ENCODE assay signal across 8 cellular contexts in the genomic region with DNA sequence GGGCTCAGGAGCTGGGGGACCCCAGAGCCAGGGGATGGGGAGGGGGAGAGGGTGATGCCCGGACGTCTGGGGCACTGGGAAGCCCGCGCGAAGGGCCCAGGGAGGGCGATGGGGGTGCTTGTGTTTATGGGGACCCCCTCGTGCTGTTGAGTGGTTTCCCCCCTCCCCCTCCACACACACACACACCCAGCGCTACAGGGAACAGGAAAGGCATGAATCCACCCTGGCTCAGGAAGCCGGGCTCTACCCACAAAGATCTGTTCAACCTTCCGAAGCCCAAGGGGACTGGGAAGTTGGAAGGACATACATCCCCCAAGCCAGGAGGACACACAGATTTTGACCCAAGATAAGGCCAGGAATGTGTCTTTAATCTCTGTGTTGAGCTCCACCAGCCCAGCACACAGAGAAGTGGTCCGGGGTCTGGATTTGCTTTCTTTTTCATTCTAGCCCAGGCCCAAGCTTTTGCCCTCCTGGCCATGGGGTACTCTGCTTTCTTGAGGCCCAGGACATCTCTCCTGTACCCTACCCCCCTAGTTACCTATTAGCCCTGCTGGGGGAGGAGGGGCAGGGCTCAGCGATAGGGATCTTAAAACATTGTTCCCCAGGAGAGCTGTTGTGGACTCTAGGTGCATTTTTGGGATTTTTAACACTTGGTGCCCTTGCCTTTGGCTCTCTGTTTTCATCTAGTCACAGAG. TPM values are rescaled to one million over a fixed set of nuclear protein-coding genes. Genes with fewer than 3 reads are reported as not detected.
DNase-seq lines count a peak whose midpoint lies in the region; ATAC-seq lines count a peak whose summit lies in the region.

No MANE protein-coding gene starts in this region.

- peak overlapping the region; percentile 92 for H3K4me3 Mint-ChIP-seq in activated naive CD8-positive, alpha-beta T cell
- H3K4me3 Mint-ChIP-seq in stimulated activated naive B cell treated with anti-CD40 and anti-IgM and Interleukin-4, amounts not matched to agents 10 μg/mL and 1 μg/mL and 100 μg/mL, for 72 hours, result peak overlapping the region; percentile 92 to 94

- peaks cover 67% of the 10 kb centered on the region for H3K4me1 Mint-ChIP-seq in activated naive CD8-positive, alpha-beta T cell (ENCODE audit: low read depth)
- peaks cover 48 to 79% of the 10 kb centered on the region in 2 donors for H3K4me1 Mint-ChIP-seq in stimulated activated naive B cell treated with anti-CD40 and anti-IgM and Interleukin-4, amounts not matched to agents 10 μg/mL and 1 μg/mL and 100 μg/mL, for 72 hours

- H3K4me1 ChIP-seq in BLaER1 (peaks cover 81% of the 10 kb centered on the region), iPS-20b (ENCODE audit: insufficient read depth, low read length) (peaks cover 13% of the 10 kb centered on the region; the same call in 1 of the 2 replicates)

- peaks cover 27% of the 10 kb centered on the region for H4K20me1 ChIP-seq in BLaER1

- peak; percentile 40 for DNase-seq in HT1080 (ENCODE audit: low read depth)
- DNase-seq in stimulated activated naive B cell treated with anti-CD40 and anti-IgM and Interleukin-4, amounts not matched to agents 10 μg/mL and 1 μg/mL and 100 μg/mL, for 72 hours, result no peak
- DNase-seq in COR-L47 (lab: John Stamatoyannopoulos, UW), result no peak
- DNase-seq in NOMO-1 treated with DMSO at 0.1 percent for 48 hours (lab: John Stamatoyannopoulos, UW; ENCODE audit: unreplicated experiment), result no peak

- H3K27ac ChIP-seq in BLaER1 (peak overlapping the region; percentile 98), iPS-20b (ENCODE audit: low read length) (peak overlapping the region; percentile 68)

- H3K27me3 Mint-ChIP-seq in activated naive CD8-positive, alpha-beta T cell, result no peaks in the 10 kb centered on the region
- no peaks in the 10 kb centered on the region for H3K27me3 Mint-ChIP-seq in stimulated activated naive B cell treated with anti-CD40 and anti-IgM and Interleukin-4, amounts not matched to agents 10 μg/mL and 1 μg/mL and 100 μg/mL, for 72 hours

- peaks cover 6% of the 10 kb centered on the region for H3K36me3 Mint-ChIP-seq in activated naive CD8-positive, alpha-beta T cell
- peaks cover 38 to 47% of the 10 kb centered on the region in 2 donors for H3K36me3 Mint-ChIP-seq in stimulated activated naive B cell treated with anti-CD40 and anti-IgM and Interleukin-4, amounts not matched to agents 10 μg/mL and 1 μg/mL and 100 μg/mL, for 72 hours

- H3K36me3 ChIP-seq in BLaER1 (peaks cover 23% of the 10 kb centered on the region), iPS-20b (ENCODE audit: insufficient read depth, low read depth, low read length) (peaks cover 11% of the 10 kb centered on the region)

- no peak for ATAC-seq in stimulated activated naive B cell treated with anti-CD40 and anti-IgM and Interleukin-4, amounts not matched to agents 10 μg/mL and 1 μg/mL and 100 μg/mL, for 72 hours (replicated peaks)
- ATAC-seq in HG02678 (IDR thresholded peaks at IDR 0.05; ENCODE audit: unreplicated experiment), result no peak

- no peaks in the 10 kb centered on the region for H3K27me3 ChIP-seq in BLaER1
- H3K27me3 ChIP-seq in iPS-20b (ENCODE audit: insufficient read depth, low read length), result no peaks in the 10 kb centered on the region

- H3K9me3 Mint-ChIP-seq in activated naive CD8-positive, alpha-beta T cell (ENCODE audit: low read depth), result no peaks in the 10 kb centered on the region
- H3K9me3 Mint-ChIP-seq in stimulated activated naive B cell treated with anti-CD40 and anti-IgM and Interleukin-4, amounts not matched to agents 10 μg/mL and 1 μg/mL and 100 μg/mL, for 72 hours, result no peaks in the 10 kb centered on the region

- peak overlapping the region; percentile 99 for H3K27ac Mint-ChIP-seq in activated naive CD8-positive, alpha-beta T cell
- H3K27ac Mint-ChIP-seq in stimulated activated naive B cell treated with anti-CD40 and anti-IgM and Interleukin-4, amounts not matched to agents 10 μg/mL and 1 μg/mL and 100 μg/mL, for 72 hours, result peak overlapping the region; percentile 99

- H3K9ac ChIP-seq in BLaER1, result peak overlapping the region; percentile 99
- H3K9ac ChIP-seq in iPS-20b (ENCODE audit: low read depth, low read length), result peak overlapping the region; percentile 80; the same call in 1 of the 2 replicates

- H3K4me2 ChIP-seq in BLaER1, result peak overlapping the region; percentile 98

- H3K9me3 ChIP-seq in BLaER1, result no peaks in the 10 kb centered on the region
- H3K9me3 ChIP-seq in iPS-20b (ENCODE audit: insufficient read depth, low read depth, low read length), result no peaks in the 10 kb centered on the region

- H3K4me3 ChIP-seq in BLaER1 (peak overlapping the region; percentile 97), iPS-20b (ENCODE audit: low read length) (peak overlapping the region; percentile 82)

RNA-seq across cellular contexts. Expression of a gene that starts 1.2 kb away (rescaled TPM):
- 42.5 and 65.9 TPM in 2 replicates for total RNA-seq in HT1080 (2014; rRNA removed; shearing (Covaris generic))
- 48.3 and 65.5 TPM in 2 replicates for polyA plus RNA-seq in HT1080 (2015; cell fraction: cytosol; rRNA removed)
- polyA plus RNA-seq in HT1080 (2015; cell fraction: nucleus; rRNA removed), result 24.9 and 30.8 TPM in 2 replicates

RNA-seq across cellular contexts. Expression of a gene that starts 26.1 kb away (rescaled TPM):
- total RNA-seq in HT1080 (2014; rRNA removed; shearing (Covaris generic)), result 0.10 and 0.23 TPM in 2 replicates
- polyA plus RNA-seq in HT1080 (2015; cell fraction: cytosol; rRNA removed), result 0.53 and 2.0 TPM in 2 replicates
- 0.39 and 0.78 TPM in 2 replicates for polyA plus RNA-seq in HT1080 (2015; cell fraction: nucleus; rRNA removed)

RNA-seq across cellular contexts. Expression of a gene that starts 41.7 kb away (rescaled TPM):
- 1.5 and 1.6 TPM in 2 replicates for total RNA-seq in HT1080 (2014; rRNA removed; shearing (Covaris generic))
- polyA plus RNA-seq in HT1080 (2015; cell fraction: cytosol; rRNA removed), result 0.08 and 0.15 TPM in 2 replicates
- polyA plus RNA-seq in HT1080 (2015; cell fraction: nucleus; rRNA removed), result 1.1 and 1.5 TPM in 2 replicates
